ENCODE assay signal across 9 cellular contexts in genomic region chr2:142259356-142259755, GRCh38.
"Had no signal": no experiment of that assay in that cellular context is flagged by ENCODE, and none has a peak within 500 bp of the region (broad histone marks: within the 10 kb centered on the region; RNA-seq: fewer than 3 reads in every experiment).

No MANE protein-coding gene starts in this region.

- H3K36me3 ChIP-seq: HAP-1 had no signal

- H3K27ac Mint-ChIP-seq: HFFc6 had no signal

- H3K4me2 ChIP-seq: KMS-11 had no signal

- H3K4me1 ChIP-seq: HAP-1 had no signal

- H3K9ac ChIP-seq: KMS-11 had no signal

- FAIRE-seq: HTR-8/SVneo had no signal

- H3K4me3 ChIP-seq: HAP-1 had no signal

- H3K4me3 Mint-ChIP-seq: HFFc6 had no signal

- ATAC-seq: HCT116 had no signal

- H3K9me3 ChIP-seq: HAP-1 had no signal

- DNase-seq: GOT3, H7, HFFc6, Karpas-422, KBM-7 had no signal

- H3K27ac ChIP-seq: KMS-11 had no signal
